ENCODE assay signal across 10 cellular contexts in the genomic region with DNA sequence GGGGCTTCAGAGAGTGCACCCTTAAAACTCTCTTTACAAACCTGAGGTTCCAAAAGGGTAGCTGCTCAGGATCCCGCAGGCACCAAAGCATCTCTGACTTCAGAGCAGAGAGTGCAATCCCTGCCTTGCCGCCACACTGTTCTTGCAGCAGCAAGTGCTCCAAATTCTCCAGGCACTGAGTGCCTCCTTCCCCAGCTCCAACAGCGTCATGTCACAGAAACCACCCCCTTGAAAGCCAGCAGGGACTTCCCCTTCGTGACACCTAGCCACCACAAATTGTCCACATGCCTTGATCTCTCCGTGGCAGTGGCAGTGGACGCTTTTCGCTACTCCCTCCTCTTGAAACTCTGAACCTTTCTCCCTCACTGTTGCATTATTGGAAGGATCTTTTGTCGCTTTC. TPM values are rescaled to one million over a fixed set of nuclear protein-coding genes. Genes with fewer than 3 reads are reported as not detected.
DNase-seq lines count a peak whose midpoint lies in the region; ATAC-seq and TF ChIP-seq lines count a peak whose summit lies in the region.
"Had no signal": no experiment of that assay in that cellular context is flagged by ENCODE, and none has a peak within 500 bp of the region (broad histone marks: within the 10 kb centered on the region; RNA-seq: fewer than 3 reads in every experiment).

No MANE protein-coding gene starts in this region.

- no peak overlapping the region for H3K4me3 Mint-ChIP-seq in Caco-2 (ENCODE audit: unreplicated experiment)
- H3K4me3 Mint-ChIP-seq in neural progenitor cell: no peak overlapping the region

- H3K79me2 ChIP-seq in OCI-LY3 (ENCODE audit: low read length) (no peaks in the 10 kb centered on the region), neural progenitor cell (ENCODE audit: low read depth) (no peaks in the 10 kb centered on the region), MM.1S (ENCODE audit: low read length) (peaks cover 72% of the 10 kb centered on the region)

- H2AFZ ChIP-seq in OCI-LY3 (ENCODE audit: low read depth, low read length) (no peak overlapping the region), neural progenitor cell (replicated peaks) (no peak overlapping the region), MM.1S (ENCODE audit: low read length) (no peak overlapping the region)

- H3K9me2 ChIP-seq in MM.1S (replicated peaks; ENCODE audit: insufficient read depth, low read length): no peaks in the 10 kb centered on the region

- H3K4me1 Mint-ChIP-seq in Caco-2 (ENCODE audit: low read depth, unreplicated experiment) (peaks cover 45% of the 10 kb centered on the region), neural progenitor cell (peaks cover 31% of the 10 kb centered on the region)

- no peak for TF ChIP-seq CTCF in Caco-2 (IDR thresholded peaks at IDR 0.05; ENCODE audit: insufficient read depth in 1 of 2, low read depth in 1 of 2, low read length in 1 of 2, severe bottlenecking in 1 of 2, unreplicated experiment in 1 of 2)
- TF ChIP-seq CTCF in OCI-LY3 (IDR thresholded peaks at IDR 0.05; ENCODE audit: low read depth, low read length): no peak
- no peak for TF ChIP-seq CTCF in neural progenitor cell (IDR thresholded peaks at IDR 0.05)
- TF ChIP-seq CTCF in MM.1S (IDR thresholded peaks at IDR 0.05; ENCODE audit: low read length): no peak

- H3K36me3 ChIP-seq in Caco-2 (ENCODE audit: control insufficient read depth, insufficient read depth, low read length): peaks cover 2% of the 10 kb centered on the region; the same call in 1 of the 2 replicates
- no peaks in the 10 kb centered on the region for H3K36me3 ChIP-seq in OCI-LY3 (replicated peaks; ENCODE audit: low read depth, low read length)
- H3K36me3 ChIP-seq in effector memory CD4-positive, alpha-beta T cell (ENCODE audit: control insufficient read depth, insufficient read depth, low read length): no peaks in the 10 kb centered on the region
- H3K36me3 ChIP-seq in neural progenitor cell: no peaks in the 10 kb centered on the region
- no peaks in the 10 kb centered on the region for H3K36me3 ChIP-seq in MM.1S (replicated peaks; ENCODE audit: insufficient read depth, low read length)

- H3K4me1 ChIP-seq in Caco-2: peaks cover 46% of the 10 kb centered on the region
- peaks cover 31% of the 10 kb centered on the region for H3K4me1 ChIP-seq in OCI-LY3 (ENCODE audit: low read length)
- peaks cover 28% of the 10 kb centered on the region for H3K4me1 ChIP-seq in effector memory CD4-positive, alpha-beta T cell (ENCODE audit: control insufficient read depth, insufficient read depth, low read length, poor library complexity, severe bottlenecking)
- H3K4me1 ChIP-seq in neural progenitor cell: peaks cover 10% of the 10 kb centered on the region
- H3K4me1 ChIP-seq in MM.1S (ENCODE audit: low read length): peaks cover 19% of the 10 kb centered on the region

- BruUV-seq in Caco-2 (replicated peaks; lab: Mats Ljungman, UMichigan): no TSS peak

- H4K20me1 ChIP-seq in OCI-LY3 (ENCODE audit: insufficient read depth, low read length) (peaks cover 50% of the 10 kb centered on the region), neural progenitor cell (ENCODE audit: low read depth) (peaks cover 9% of the 10 kb centered on the region), MM.1S (ENCODE audit: insufficient read depth, low read length) (no peaks in the 10 kb centered on the region)

- H3K27ac Mint-ChIP-seq in Caco-2 (ENCODE audit: unreplicated experiment) (peak overlapping the region; percentile 98), neural progenitor cell (peak overlapping the region; percentile 70)

- CTCF ChIA-PET in Caco-2 (lab: Charles Lee): no interaction called here

- POLR2A ChIA-PET in Caco-2 (lab: Charles Lee): no interaction called here

- no peak for ATAC-seq in HG03196 (IDR thresholded peaks at IDR 0.05; ENCODE audit: unreplicated experiment)
- ATAC-seq: PC-3 had no signal

- H3K27me3 ChIP-seq in Caco-2 (replicated peaks; ENCODE audit: control insufficient read depth, insufficient read depth, low read length) (no peaks in the 10 kb centered on the region), OCI-LY3 (ENCODE audit: low read depth, low read length) (no peaks in the 10 kb centered on the region), neural progenitor cell (no peaks in the 10 kb centered on the region), MM.1S (replicated peaks; ENCODE audit: insufficient read depth, low read length) (no peaks in the 10 kb centered on the region)
- H3K27me3 ChIP-seq in effector memory CD4-positive, alpha-beta T cell (replicated peaks; ENCODE audit: control insufficient read depth, insufficient read depth, low read length, poor library complexity, severe bottlenecking): no peaks in the 10 kb centered on the region

- no peaks in the 10 kb centered on the region for H3K27me3 Mint-ChIP-seq in Caco-2 (ENCODE audit: insufficient read depth, unreplicated experiment)
- no peaks in the 10 kb centered on the region for H3K27me3 Mint-ChIP-seq in neural progenitor cell (ENCODE audit: insufficient read depth, low read depth)

- H3K4me2 ChIP-seq in OCI-LY3 (ENCODE audit: low read length): peak overlapping the region; percentile 56
- H3K4me2 ChIP-seq in neural progenitor cell: no peak overlapping the region
- no peak overlapping the region for H3K4me2 ChIP-seq in MM.1S (ENCODE audit: low read depth, low read length)

- H3K9ac ChIP-seq in OCI-LY3 (ENCODE audit: low read length): no peak overlapping the region
- no peak overlapping the region for H3K9ac ChIP-seq in neural progenitor cell
- H3K9ac ChIP-seq in MM.1S (ENCODE audit: low read length): no peak overlapping the region

- peaks cover 6% of the 10 kb centered on the region for H3F3A ChIP-seq in neural progenitor cell (ENCODE audit: low read depth)
- no peaks in the 10 kb centered on the region for H3F3A ChIP-seq in MM.1S (ENCODE audit: insufficient read depth, low read length)

- intact Hi-C loops in Caco-2 (cut with micrococcal nuclease; ENCODE audit: unreplicated experiment): no loop called here

- DNase-seq in Caco-2 (no peak), neural progenitor cell (ENCODE audit: low spot score) (no peak), DMS153 treated with DMSO at 0.1 percent for 48 hours (lab: John Stamatoyannopoulos, UW; ENCODE audit: unreplicated experiment) (no peak), MM.1S (no peak), NCI-H2029 treated with DMSO at 0.1 percent for 48 hours (lab: John Stamatoyannopoulos, UW) (no peak)
- DNase-seq in effector memory CD4-positive, alpha-beta T cell: peak; percentile 14 to 20 (median 15)
- DNase-seq: NCI-H187, PC-3 had no signal

- H3K4me3 ChIP-seq in Caco-2 (ENCODE audit: low read depth, low read length): no peak overlapping the region
- H3K4me3 ChIP-seq in OCI-LY3 (ENCODE audit: low read length): 0 out of 2 replicates have a peak overlapping the region, but pooled peaks have one; percentile 5
- H3K4me3 ChIP-seq in effector memory CD4-positive, alpha-beta T cell (ENCODE audit: insufficient read depth, low read depth, low read length, poor library complexity, severe bottlenecking): no peak overlapping the region
- H3K4me3 ChIP-seq in neural progenitor cell: no peak overlapping the region
- no peak overlapping the region for H3K4me3 ChIP-seq in MM.1S (ENCODE audit: low read length)

- H3K27ac ChIP-seq in OCI-LY3 (ENCODE audit: low read length): no peak overlapping the region
- no peak overlapping the region for H3K27ac ChIP-seq in effector memory CD4-positive, alpha-beta T cell (ENCODE audit: insufficient read depth, low read length, poor library complexity, severe bottlenecking)
- H3K27ac ChIP-seq in neural progenitor cell: no peak overlapping the region
- H3K27ac ChIP-seq in MM.1S (ENCODE audit: low read length): no peak overlapping the region

- H3K36me3 Mint-ChIP-seq in Caco-2 (ENCODE audit: insufficient read depth, unreplicated experiment) (peaks cover 48% of the 10 kb centered on the region), neural progenitor cell (peaks cover 6% of the 10 kb centered on the region)

- no peaks in the 10 kb centered on the region for H3K9me3 Mint-ChIP-seq in Caco-2 (ENCODE audit: unreplicated experiment)
- H3K9me3 Mint-ChIP-seq in neural progenitor cell: peaks cover 6% of the 10 kb centered on the region

- H3K9me3 ChIP-seq in Caco-2 (no peaks in the 10 kb centered on the region), OCI-LY3 (ENCODE audit: insufficient read depth, low read length) (no peaks in the 10 kb centered on the region), neural progenitor cell (ENCODE audit: low read depth) (no peaks in the 10 kb centered on the region), MM.1S (replicated peaks; ENCODE audit: insufficient read depth, low read length) (no peaks in the 10 kb centered on the region)
- no peaks in the 10 kb centered on the region for H3K9me3 ChIP-seq in effector memory CD4-positive, alpha-beta T cell (ENCODE audit: control insufficient read depth, low read length)

RNA-seq across cellular contexts. Expression of a gene that starts 39.9 kb away (rescaled TPM):
- total RNA-seq in Caco-2 (2022) (41.6 TPM in 2 replicates), neural progenitor cell (ENCODE audit: low replicate concordance) (19.6 and 25.0 TPM in 2 replicates)

Comparison
In these comparisons a context has a peak if more than half of its experiments do, and no peak if none do; other contexts are left out.
1. DNase-seq: peak in effector memory CD4-positive, alpha-beta T cell (3 of 3); none in Caco-2 (0 of 2), neural progenitor cell (single experiment), DMS153 treated with DMSO at 0.1 percent for 48 hours (single experiment), MM.1S (single experiment) and NCI-H2029 treated with DMSO at 0.1 percent for 48 hours (single experiment).